In the genomic region with DNA sequence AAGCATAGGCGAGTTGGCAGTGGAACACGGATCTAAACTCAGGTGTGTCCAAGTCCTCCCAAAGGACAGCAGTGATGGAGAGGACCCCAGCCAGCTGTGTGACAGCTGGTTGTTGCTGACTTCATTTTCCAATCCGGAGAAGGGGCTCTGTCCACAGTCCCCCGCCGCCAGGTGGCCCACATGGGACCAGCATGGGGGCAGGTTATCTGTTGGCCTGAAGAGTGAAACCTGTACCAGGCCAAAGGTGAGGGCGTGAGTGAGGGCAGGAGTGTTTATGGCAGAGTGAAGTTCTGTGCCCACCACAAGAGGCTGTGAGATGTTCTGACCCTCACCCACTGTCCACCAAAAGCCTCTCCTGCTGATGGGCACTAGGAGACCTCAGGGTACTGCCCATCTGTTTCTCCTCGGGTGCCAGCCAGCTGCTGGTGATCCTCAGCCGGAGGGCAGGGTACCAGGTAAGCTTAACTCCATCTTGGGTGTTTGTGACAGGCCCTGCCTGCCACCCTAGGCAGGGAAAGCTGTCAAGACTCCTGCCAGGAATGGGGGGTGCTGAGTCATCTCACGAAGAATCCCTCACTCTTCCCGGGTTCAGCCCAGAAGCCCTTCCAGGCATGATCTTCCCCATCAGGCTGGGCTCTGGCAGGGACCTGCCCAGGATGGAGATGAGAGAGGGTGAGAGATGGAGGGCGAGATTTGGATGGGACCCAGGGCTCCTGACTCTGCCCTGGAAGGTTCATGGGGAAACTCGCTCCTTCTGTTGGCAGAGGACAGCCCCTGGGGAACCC, we compare ENCODE assay signal across 25 cellular contexts. TPM values are rescaled to one million over a fixed set of nuclear protein-coding genes. Genes with fewer than 3 reads are reported as not detected.
DNase-seq lines count a peak whose midpoint lies in the region; ATAC-seq, FAIRE-seq and TF ChIP-seq lines count a peak whose summit lies in the region.
"Had no signal": no experiment of that assay in that cellular context is flagged by ENCODE, and none has a peak within 500 bp of the region (broad histone marks: within the 10 kb centered on the region; RNA-seq: fewer than 3 reads in every experiment).

No MANE protein-coding gene starts in this region.

- H3K27me3 ChIP-seq in CD4-positive, CD25-positive, alpha-beta regulatory T cell (ENCODE audit: control insufficient read depth, insufficient read depth, low read length) = no peaks in the 10 kb centered on the region
- no peaks in the 10 kb centered on the region for H3K27me3 ChIP-seq in MG63
- peaks cover 12% of the 10 kb centered on the region for H3K27me3 ChIP-seq in foreskin keratinocyte
- H3K27me3 ChIP-seq: suprapubic skin, uterus had no signal

- H3K4me3 ChIP-seq in A549 (no peak overlapping the region), MG63 (no peak overlapping the region)
- no peak overlapping the region for H3K4me3 ChIP-seq in CD4-positive, CD25-positive, alpha-beta regulatory T cell (ENCODE audit: low read depth, low read length)
- H3K4me3 ChIP-seq: mucosa of descending colon, PC-9, suprapubic skin, uterus had no signal

- no peak overlapping the region for H3K4me3 Mint-ChIP-seq in CD4-positive, CD25-positive, alpha-beta regulatory T cell
- H3K4me3 Mint-ChIP-seq: activated naive CD8-positive, alpha-beta T cell; activated T-helper 1 cell treated with anti-CD3 and anti-CD28 coated beads, Interleukin-12 subunit alpha, Interleukin-12 subunit beta, Interleukin-2, Interleukin-4 antibody, amounts not matched to agents 30 ng/mL and 10 ng/mL and 1 ng/mL, durations not matched to agents 14 hours and 24 hours and 36 hours; neural crest cell had no signal

- peaks cover 0 to 22% (median 5%) of the 10 kb centered on the region in 4 donors for H3K4me1 Mint-ChIP-seq in CD4-positive, CD25-positive, alpha-beta regulatory T cell

- no peak for TF ChIP-seq POLR2A in A549 (IDR thresholded peaks at IDR 0.05; ENCODE audit: low read length)

- no peak for TF ChIP-seq EP300 in A549 (IDR thresholded peaks at IDR 0.05)

- FAIRE-seq in A549 (lab: Jason Lieb, UNC) = no peak
- FAIRE-seq: TTC549 had no signal

- H3K27me3 Mint-ChIP-seq in CD4-positive, CD25-positive, alpha-beta regulatory T cell = peaks cover 21% of the 10 kb centered on the region
- H3K27me3 Mint-ChIP-seq: activated naive CD8-positive, alpha-beta T cell had no signal

- no peak overlapping the region for H3K4me2 ChIP-seq in A549
- H3K4me2 ChIP-seq: PC-9 had no signal

- no peaks in the 10 kb centered on the region for H3K9me3 Mint-ChIP-seq in CD4-positive, CD25-positive, alpha-beta regulatory T cell
- H3K9me3 Mint-ChIP-seq: activated T-helper 1 cell treated with anti-CD3 and anti-CD28 coated beads, Interleukin-12 subunit alpha, Interleukin-12 subunit beta, Interleukin-2, Interleukin-4 antibody, amounts not matched to agents 30 ng/mL and 10 ng/mL and 1 ng/mL, durations not matched to agents 14 hours and 24 hours and 36 hours had no signal

- H3K36me3 Mint-ChIP-seq in CD4-positive, CD25-positive, alpha-beta regulatory T cell = peaks cover 5% of the 10 kb centered on the region
- H3K36me3 Mint-ChIP-seq: activated naive CD8-positive, alpha-beta T cell had no signal

- ATAC-seq in A549 = peak; percentile 32 to 34; a peak in 5 of 6 replicates
- ATAC-seq in CD4-positive, CD25-positive, alpha-beta regulatory T cell (ENCODE audit: low read depth in 2 of 2) = no peak
- peak; percentile 42 for ATAC-seq in foreskin keratinocyte
- no peak for ATAC-seq in GM19397 (IDR thresholded peaks at IDR 0.05; ENCODE audit: unreplicated experiment)
- ATAC-seq in GM18873 (IDR thresholded peaks at IDR 0.05; ENCODE audit: low FRiP score, unreplicated experiment) = no peak

- no peaks in the 10 kb centered on the region for H3K36me3 ChIP-seq in CD4-positive, CD25-positive, alpha-beta regulatory T cell (ENCODE audit: control insufficient read depth, insufficient read depth, low read length)
- H3K36me3 ChIP-seq in MG63 = no peaks in the 10 kb centered on the region
- H3K36me3 ChIP-seq: uterus had no signal

- POLR2A ChIA-PET in A549 (lab: Yijun Ruan, JAX) = no interaction called here

- CTCF ChIA-PET in A549 (lab: Yijun Ruan, JAX) = interaction anchor here (0.6 kb wide), 1 partner anchor 38 kb away, joined by 3 read pairs; no protein-coding TSS in a partner anchor

- H3K27ac Mint-ChIP-seq in CD4-positive, CD25-positive, alpha-beta regulatory T cell = peak overlapping the region in 2 of 3 donors; percentile 14 to 51
- H3K27ac Mint-ChIP-seq: activated naive CD8-positive, alpha-beta T cell; activated T-helper 1 cell treated with anti-CD3 and anti-CD28 coated beads, Interleukin-12 subunit alpha, Interleukin-12 subunit beta, Interleukin-2, Interleukin-4 antibody, amounts not matched to agents 30 ng/mL and 10 ng/mL and 1 ng/mL, durations not matched to agents 14 hours and 24 hours and 36 hours; progenitor cell of endocrine pancreas had no signal

- H3K9me3 ChIP-seq in A549 = no peaks in the 10 kb centered on the region
- H3K9me3 ChIP-seq in CD4-positive, CD25-positive, alpha-beta regulatory T cell (ENCODE audit: control insufficient read depth in 2 of 2, low read length in 2 of 2) = no peaks in the 10 kb centered on the region
- no peaks in the 10 kb centered on the region for H3K9me3 ChIP-seq in MG63
- H3K9me3 ChIP-seq: mucosa of descending colon, suprapubic skin, uterus had no signal

- no peak for DNase-seq in A549 (ENCODE audit: low read depth in 1 of 2, low spot score in 1 of 2)
- DNase-seq in CD4-positive, CD25-positive, alpha-beta regulatory T cell = no peak
- DNase-seq in MG63 = peak; percentile 51
- DNase-seq in foreskin keratinocyte = peak in 1 of 2 donors; percentile 28
- DNase-seq in stimulated activated CD4-positive, alpha-beta T cell treated with anti-CD3 and anti-CD28 coated beads, Interleukin-2, amount 100 ng/mL, for 24 hours = no peak
- DNase-seq in occipital lobe (lab: John Stamatoyannopoulos, UW) = no peak
- DNase-seq: activated CD4-positive, alpha-beta T cell treated with anti-CD3 and anti-CD28 coated beads for 4 hours; foreskin melanocyte; hippocampal formation; left ventricle myocardium superior; mucosa of descending colon; NCI-H2081; NCI-H446; SIG-M5; uterus had no signal

- TF ChIP-seq CTCF in A549 (IDR thresholded peaks at IDR 0.05) (no peak), foreskin keratinocyte (conservative IDR thresholded peaks at IDR 0.05) (no peak)

- WGBS in A549 (ENCODE audit: missing lambda C conversion rate) = 69% methylated on average over 11 of the region's 12 CpGs

- H3K4me1 ChIP-seq in A549 (peaks cover 8% of the 10 kb centered on the region; the same call in 2 of the 3 replicates), foreskin keratinocyte (no peaks in the 10 kb centered on the region)
- peaks cover 3% of the 10 kb centered on the region for H3K4me1 ChIP-seq in CD4-positive, CD25-positive, alpha-beta regulatory T cell (ENCODE audit: control insufficient read depth, insufficient read depth, low read length, poor library complexity, severe bottlenecking)
- H3K4me1 ChIP-seq: uterus had no signal

- peak overlapping the region in 1 of 2 experiments; percentile 47; a peak in 2 of 6 replicates for H3K27ac ChIP-seq in A549
- no peak overlapping the region for H3K27ac ChIP-seq in CD4-positive, CD25-positive, alpha-beta regulatory T cell (ENCODE audit: insufficient read depth, low read length, poor library complexity, severe bottlenecking)
- no peak overlapping the region for H3K27ac ChIP-seq in foreskin keratinocyte
- H3K27ac ChIP-seq: epithelial cell of prostate, PC-9, suprapubic skin, uterus had no signal

- TF ChIP-seq RAD21 in A549 (conservative IDR thresholded peaks at IDR 0.05 in 1 of 2, IDR thresholded peaks at IDR 0.05 in 1 of 2) = no peak

TF ChIP-seq in A549, 52 proteins besides CTCF, POLR2A, EP300 and RAD21:
- no peak for TF ChIP-seq ZFP36 (IDR thresholded peaks at IDR 0.05; ENCODE audit: borderline replicate concordance, partially characterized antibody)
- no peak for TF ChIP-seq GATA3 (IDR thresholded peaks at IDR 0.05; ENCODE audit: borderline replicate concordance)
- no peak for TF ChIP-seq HOXB13 (CRISPR knock-in tag; IDR thresholded peaks at IDR 0.05; ENCODE audit: low read depth)
TF ChIP-seq in A549: peak in this region for 0.

RNA-seq across cellular contexts. Expression of a gene that starts 15.5 kb away (rescaled TPM):
- polyA plus RNA-seq in A549 (2011; rRNA removed) (10.4 and 11.3 TPM in 2 replicates), A549 (2017; fragmentation: RNase III; extraction: RNeasy Plus Mini Kit Qiagen cat#74134 plus additional on column Dnase treatment) (8.7 to 10.5 TPM (median 9.9 TPM) in 3 replicates), foreskin keratinocyte (14.8 and 15.5 TPM in 2 replicates)
- polyA plus RNA-seq in A549 (2012; cell fraction: cytosol; rRNA removed) = 16.4 and 20.1 TPM in 2 replicates
- polyA plus RNA-seq in A549 (2012; cell fraction: nucleus; rRNA removed) = 38.3 and 41.0 TPM in 2 replicates
- 9.5 and 11.2 TPM in 2 replicates for polyA minus RNA-seq in A549 (2011; rRNA and poly(A)+ RNA removed)
- total RNA-seq in CD4-positive, CD25-positive, alpha-beta regulatory T cell = 20.2 TPM
- 1 to 10 TPM; 2.5 to 6.2 (median 2.8) TPM for polyA plus RNA-seq in CD4-positive, CD25-positive, alpha-beta regulatory T cell
- total RNA-seq in MG63 (2014; rRNA removed; shearing (Covaris generic); ENCODE audit: low replicate concordance) = 24.1 and 32.9 TPM in 2 replicates
- total RNA-seq in foreskin keratinocyte (14.6 and 15.3 TPM in 2 replicates), occipital lobe (15.4 TPM)

RNA-seq across cellular contexts. Expression of a gene that starts 34.2 kb away (rescaled TPM):
- polyA plus RNA-seq in A549 (2011; rRNA removed) (6.7 and 7.9 TPM in 2 replicates), A549 (2017; fragmentation: RNase III; extraction: RNeasy Plus Mini Kit Qiagen cat#74134 plus additional on column Dnase treatment) (10.9 to 14.5 TPM (median 11.7 TPM) in 3 replicates), foreskin keratinocyte (3.6 and 5.4 TPM in 2 replicates)
- 27.4 and 39.6 TPM in 2 replicates for polyA plus RNA-seq in A549 (2012; cell fraction: cytosol; rRNA removed)
- polyA plus RNA-seq in A549 (2012; cell fraction: nucleus; rRNA removed) = 41.2 and 57.0 TPM in 2 replicates
- 2.6 and 5.5 TPM in 2 replicates for polyA minus RNA-seq in A549 (2011; rRNA and poly(A)+ RNA removed)
- total RNA-seq in CD4-positive, CD25-positive, alpha-beta regulatory T cell = 1.1 TPM
- polyA plus RNA-seq in CD4-positive, CD25-positive, alpha-beta regulatory T cell = under 1 TPM; 0.22 to 0.95 (median 0.42) TPM
- total RNA-seq in MG63 (2014; rRNA removed; shearing (Covaris generic); ENCODE audit: low replicate concordance) = 32.3 and 58.3 TPM in 2 replicates
- total RNA-seq in foreskin keratinocyte (1.1 and 2.1 TPM in 2 replicates), occipital lobe (63.9 TPM)
- total RNA-seq: activated T-helper 1 cell treated with anti-CD3 and anti-CD28 coated beads, Interleukin-12 subunit alpha, Interleukin-12 subunit beta, Interleukin-2, Interleukin-4 antibody, amounts not matched to agents 30 ng/mL and 10 ng/mL and 1 ng/mL, durations not matched to agents 14 hours and 24 hours and 36 hours had no signal

Comparison
In these comparisons a context has a peak if more than half of its experiments do, and no peak if none do; other contexts are left out.
1. ATAC-seq: peak in A549 (2 of 2) and foreskin keratinocyte (single experiment); none in CD4-positive, CD25-positive, alpha-beta regulatory T cell (0 of 2), GM19397 (single experiment) and GM18873 (single experiment).
2. RNA of a gene that starts 34.2 kb away (total RNA-seq): 63.9 TPM in occipital lobe (single experiment) and 32.3 to 58.3 TPM in MG63; 1.1 to 2.1 TPM in foreskin keratinocyte and 1.1 TPM in CD4-positive, CD25-positive, alpha-beta regulatory T cell (single experiment); every median in the first group is over 10 times any median in the second.